In the genomic region with DNA sequence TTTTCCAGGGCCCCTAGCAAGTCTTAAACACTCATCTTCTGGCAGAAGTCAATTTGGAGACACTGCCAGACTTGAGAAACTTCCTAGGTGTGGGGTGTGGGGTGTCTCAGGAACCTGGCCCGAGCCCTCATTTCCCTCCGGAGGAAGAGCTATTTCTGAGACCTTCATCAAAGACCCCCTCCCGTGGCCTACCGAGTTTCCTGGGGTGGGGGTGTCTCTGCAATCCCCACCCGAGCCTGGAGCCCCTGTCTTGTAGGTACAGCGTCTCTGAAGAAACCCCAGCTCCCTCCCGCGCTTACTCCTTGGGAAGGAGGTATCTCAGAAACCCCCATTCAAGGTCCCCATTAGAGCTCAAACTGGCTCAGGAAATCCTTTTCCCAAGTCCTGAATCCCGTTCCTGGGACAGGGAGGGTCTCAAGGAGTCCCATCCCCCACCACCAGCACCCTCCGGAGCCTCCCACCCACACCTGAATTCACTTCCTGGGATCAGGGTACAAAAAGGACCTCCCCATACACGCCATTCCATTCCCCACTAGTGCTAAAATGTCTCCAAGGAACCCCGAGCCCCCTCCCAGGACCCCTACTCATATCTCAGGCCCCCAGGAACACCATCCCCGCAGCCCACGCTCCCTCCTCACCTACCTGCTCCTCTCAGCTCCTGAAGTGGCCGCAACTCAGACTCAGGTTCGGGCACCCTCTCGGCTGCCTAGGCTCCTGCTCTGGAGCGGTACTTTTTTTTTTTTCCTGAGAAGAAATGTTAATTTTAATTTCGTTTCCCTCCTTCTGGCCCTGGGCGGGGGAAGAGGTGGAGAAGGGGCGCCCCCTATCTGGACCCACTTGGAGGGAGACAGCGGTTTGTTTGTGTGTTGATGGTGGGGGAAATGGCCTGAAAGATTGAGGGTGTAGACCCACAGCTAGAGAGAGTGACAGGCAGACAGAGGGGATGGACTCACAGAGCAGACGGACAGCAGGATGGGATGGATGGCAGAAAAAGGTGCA, we compare ENCODE assay signal across 9 cellular contexts. TPM values are rescaled to one million over a fixed set of nuclear protein-coding genes. Genes with fewer than 3 reads are reported as not detected.
DNase-seq lines count a peak whose midpoint lies in the region; ATAC-seq, FAIRE-seq and TF ChIP-seq lines count a peak whose summit lies in the region.
"Had no signal": no experiment of that assay in that cellular context is flagged by ENCODE, and none has a peak within 500 bp of the region (broad histone marks: within the 10 kb centered on the region; RNA-seq: fewer than 3 reads in every experiment).

No MANE protein-coding gene starts in this region.

- H3K27ac ChIP-seq in lower lobe of right lung (no peak overlapping the region), tibial artery (no peak overlapping the region)

- DNase-seq in GM12892 (ENCODE audit: insufficient read length) = no peak
- DNase-seq in NB4 (ENCODE audit: low read depth) = peak; percentile 76
- DNase-seq in activated naive CD4-positive, alpha-beta T cell treated with anti-CD3 and anti-CD28 coated beads, Interleukin-2, amount 50 U/mL, for 16 hours = peak; percentile 48
- DNase-seq in lower lobe of right lung = no peak
- DNase-seq in tibial artery = no peak
- no peak for DNase-seq in NCI-H146 (lab: John Stamatoyannopoulos, UW)
- no peak for DNase-seq in NCI-H187 (lab: John Stamatoyannopoulos, UW)
- DNase-seq in SK-N-DZ (ENCODE audit: low spot score) = no peak

- peak; percentile 55 for TF ChIP-seq CTCF in NB4 (IDR thresholded peaks at IDR 0.05; ENCODE audit: low read depth, low read length)
- TF ChIP-seq CTCF in lower lobe of right lung (IDR thresholded peaks at IDR 0.05) = no peak
- no peak for TF ChIP-seq CTCF in tibial artery (IDR thresholded peaks at IDR 0.05)

- H3K27me3 ChIP-seq in lower lobe of right lung (ENCODE audit: low read depth) = no peaks in the 10 kb centered on the region
- no peaks in the 10 kb centered on the region for H3K27me3 ChIP-seq in tibial artery

- H3K36me3 ChIP-seq in lower lobe of right lung (no peaks in the 10 kb centered on the region), tibial artery (no peaks in the 10 kb centered on the region)

- peak overlapping the region; percentile 92 for H3K4me3 ChIP-seq in NB4 (ENCODE audit: low read depth, low read length)
- H3K4me3 ChIP-seq in lower lobe of right lung = peak overlapping the region; percentile 44
- peak overlapping the region; percentile 31 to 43 for H3K4me3 ChIP-seq in tibial artery

- FAIRE-seq in GM12892 (lab: Jason Lieb, UNC) = peak; percentile 36

- TF ChIP-seq POLR2A in GM12892 (IDR thresholded peaks at IDR 0.05; ENCODE audit: low read depth, low read length) (no peak), NB4 (IDR thresholded peaks at IDR 0.05; ENCODE audit: extremely low read depth, insufficient read length) (peak; percentile 27)

- ATAC-seq in lower lobe of right lung = no peak

- H3K4me1 ChIP-seq in lower lobe of right lung = no peaks in the 10 kb centered on the region
- peaks cover 0 to 14% (median 4%) of the 10 kb centered on the region in 4 donors for H3K4me1 ChIP-seq in tibial artery

- intact Hi-C loops in lower lobe of right lung (cut with DNase I) = no loop called here
- intact Hi-C loops in tibial artery (cut with DNase I; ENCODE audit: low total_unique reads) = no loop called here

- H3K9me3 ChIP-seq in lower lobe of right lung (no peaks in the 10 kb centered on the region), tibial artery (no peaks in the 10 kb centered on the region)

RNA-seq across cellular contexts. Expression of gene SLC38A5, which starts 1.1 kb away (rescaled TPM):
- 37.8 TPM for polyA plus RNA-seq in GM12892 (2012; ENCODE audit: missing spikeins)
- total RNA-seq in lower lobe of right lung = 15.9 TPM
- polyA plus RNA-seq in SK-N-DZ (2014; cell fraction: cytosol; rRNA removed) = 12.9 and 14.7 TPM in 2 replicates
- 16.5 and 21.2 TPM in 2 replicates for polyA plus RNA-seq in SK-N-DZ (2014; cell fraction: nucleus; rRNA removed)

RNA-seq across cellular contexts. Expression of gene FTSJ1, which starts 7.0 kb away (rescaled TPM):
- 30.4 TPM for polyA plus RNA-seq in GM12892 (2012; ENCODE audit: missing spikeins)
- total RNA-seq in lower lobe of right lung = 30.2 TPM
- 68.3 and 117 TPM in 2 replicates for polyA plus RNA-seq in SK-N-DZ (2014; cell fraction: cytosol; rRNA removed)
- 136 and 161 TPM in 2 replicates for polyA plus RNA-seq in SK-N-DZ (2014; cell fraction: nucleus; rRNA removed)

RNA-seq across cellular contexts. Expression of gene PORCN, which starts 39.8 kb away (rescaled TPM):
- 5.9 TPM for polyA plus RNA-seq in GM12892 (2012; ENCODE audit: missing spikeins)
- total RNA-seq in lower lobe of right lung = 6.1 TPM
- 9.7 and 12.9 TPM in 2 replicates for polyA plus RNA-seq in SK-N-DZ (2014; cell fraction: cytosol; rRNA removed)
- polyA plus RNA-seq in SK-N-DZ (2014; cell fraction: nucleus; rRNA removed) = 18.7 and 28.0 TPM in 2 replicates

RNA-seq across cellular contexts. Expression of gene EBP, which starts 52.6 kb away (rescaled TPM):
- 105 TPM for polyA plus RNA-seq in GM12892 (2012; ENCODE audit: missing spikeins)
- 74.0 TPM for total RNA-seq in lower lobe of right lung
- polyA plus RNA-seq in SK-N-DZ (2014; cell fraction: cytosol; rRNA removed) = 130 and 153 TPM in 2 replicates
- polyA plus RNA-seq in SK-N-DZ (2014; cell fraction: nucleus; rRNA removed) = 86.0 and 122 TPM in 2 replicates

RNA-seq across cellular contexts. Expression of gene SSX4B, which starts 57.2 kb away (rescaled TPM):
- not detected for polyA plus RNA-seq in GM12892 (2012; ENCODE audit: missing spikeins)
- not detected for total RNA-seq in lower lobe of right lung
- 1.6 and 2.2 TPM in 2 replicates for polyA plus RNA-seq in SK-N-DZ (2014; cell fraction: cytosol; rRNA removed)
- polyA plus RNA-seq in SK-N-DZ (2014; cell fraction: nucleus; rRNA removed) = 0.19 and 0.35 TPM in 2 replicates
- total RNA-seq: skeletal muscle tissue had no signal

Comparison
In these comparisons a context has a peak if more than half of its experiments do, and no peak if none do; other contexts are left out.
1. DNase-seq: peak in NB4 (single experiment) and activated naive CD4-positive, alpha-beta T cell treated with anti-CD3 and anti-CD28 coated beads, Interleukin-2, amount 50 U/mL, for 16 hours (single experiment); none in GM12892 (single experiment), lower lobe of right lung (single experiment), tibial artery (0 of 2), NCI-H146 (single experiment), NCI-H187 (0 of 2) and SK-N-DZ (single experiment).
2. H3K4me3 ChIP-seq: peak in every context shown above with its lines; median percentile 92 in NB4; 44 in lower lobe of right lung; 37 in tibial artery.